Comparison of ENCODE assay signal across 22 cellular contexts in genomic region chr16:68980695-68981315, GRCh38.
DNase-seq lines count a peak whose midpoint lies in the region; ATAC-seq and TF ChIP-seq lines count a peak whose summit lies in the region.
"Had no signal": no experiment of that assay in that cellular context is flagged by ENCODE, and none has a peak within 500 bp of the region (broad histone marks: within the 10 kb centered on the region; RNA-seq: fewer than 3 reads in every experiment).

No MANE protein-coding gene starts in this region.

- H3K9me2 ChIP-seq in Karpas-422 (replicated peaks; ENCODE audit: insufficient read depth, low read length), result no peaks in the 10 kb centered on the region

- peak; percentile 24 for DNase-seq in Karpas-422
- peak; percentile 42 to 62 for DNase-seq in dermis microvascular lymphatic vessel endothelial cell (ENCODE audit: low read depth in 2 of 2)
- DNase-seq in thyroid gland, result peak; percentile 80 to 84
- no peak for DNase-seq in esophagus squamous epithelium (lab: John Stamatoyannopoulos, UW)
- DNase-seq: 8988T; ACHN; BE2C; C1 segment of cervical spinal cord; CD4-positive, alpha-beta memory T cell; CD4-positive, CD25-positive, alpha-beta regulatory T cell; CD8-positive, alpha-beta memory T cell; COR-L47; DMS 273 treated with DMSO at 0.1 percent for 48 hours; DMS153; DMS53; DMS79; DND-41; EL; GDM1 had no signal

- TF ChIP-seq CTCF in thyroid gland (IDR thresholded peaks at IDR 0.05), result no peak
- no peak for TF ChIP-seq CTCF in esophagus squamous epithelium (IDR thresholded peaks at IDR 0.05)

- no peaks in the 10 kb centered on the region for H3K79me2 ChIP-seq in Karpas-422 (ENCODE audit: low read length)

- H3K4me1 ChIP-seq in Karpas-422 (ENCODE audit: low read length) (no peaks in the 10 kb centered on the region), thyroid gland (peaks cover 0 to 40% of the 10 kb centered on the region in 2 donors), esophagus squamous epithelium (peaks cover 0 to 5% (median 0%) of the 10 kb centered on the region in 3 donors)
- H3K4me1 ChIP-seq: BE2C, BLaER1 had no signal

- no peak overlapping the region for H2AFZ ChIP-seq in Karpas-422 (ENCODE audit: low read length)

- no peak overlapping the region for H3K9ac ChIP-seq in Karpas-422 (ENCODE audit: low read length)
- H3K9ac ChIP-seq: BLaER1 had no signal

- WGBS in thyroid gland, 2 donors, result 58 to 68% methylated on average over 15 of the region's 15 CpGs
- WGBS in esophagus squamous epithelium, 2 donors, result 93 to 96% methylated on average over 11 to 15 of the region's 15 CpGs

- TF ChIP-seq POLR2A in thyroid gland (IDR thresholded peaks at IDR 0.05) (peak in 1 of 2 donors; percentile 30), esophagus squamous epithelium (IDR thresholded peaks at IDR 0.05) (no peak)

- H3K9me3 ChIP-seq in Karpas-422 (ENCODE audit: low read length), result no peaks in the 10 kb centered on the region
- no peaks in the 10 kb centered on the region for H3K9me3 ChIP-seq in thyroid gland
- H3K9me3 ChIP-seq in esophagus squamous epithelium, result no peaks in the 10 kb centered on the region
- H3K9me3 ChIP-seq: BE2C, BLaER1 had no signal

- intact Hi-C loops in thyroid gland (cut with DNase I), result loop anchor here (10.0 kb wide), 1 partner anchor 94 kb away; no protein-coding TSS in a partner anchor
- intact Hi-C loops in esophagus squamous epithelium (cut with DNase I), result no loop called here

- H4K20me1 ChIP-seq in Karpas-422 (ENCODE audit: insufficient read depth, low read depth, low read length), result no peaks in the 10 kb centered on the region
- H4K20me1 ChIP-seq: BLaER1 had no signal

- H3K27me3 ChIP-seq in Karpas-422 (ENCODE audit: low read length), result no peaks in the 10 kb centered on the region
- H3K27me3 ChIP-seq in thyroid gland, result no peaks in the 10 kb centered on the region
- H3K27me3 ChIP-seq in esophagus squamous epithelium, result no peaks in the 10 kb centered on the region
- H3K27me3 ChIP-seq: BE2C, BLaER1 had no signal

- H3K27ac ChIP-seq in Karpas-422 (ENCODE audit: low read length) (no peak overlapping the region), thyroid gland (peak overlapping the region; percentile 81 to 92 (median 85)), esophagus squamous epithelium (no peak overlapping the region)
- H3K27ac ChIP-seq: BLaER1 had no signal

- ATAC-seq in GM19324 (IDR thresholded peaks at IDR 0.05; ENCODE audit: low FRiP score, unreplicated experiment), result no peak
- ATAC-seq: GM12878 had no signal

- H3K36me3 ChIP-seq in Karpas-422 (ENCODE audit: insufficient read depth, low read length), result no peaks in the 10 kb centered on the region
- no peaks in the 10 kb centered on the region for H3K36me3 ChIP-seq in thyroid gland
- peaks cover 0 to 36% (median 0%) of the 10 kb centered on the region in 3 donors for H3K36me3 ChIP-seq in esophagus squamous epithelium
- H3K36me3 ChIP-seq: BE2C had no signal

- no peak overlapping the region for H3K4me2 ChIP-seq in Karpas-422 (ENCODE audit: low read depth, low read length, poor library complexity, severe bottlenecking)
- H3K4me2 ChIP-seq: BLaER1 had no signal

- H3K4me3 ChIP-seq in Karpas-422 (ENCODE audit: low read length) (no peak overlapping the region), thyroid gland (replicated peaks in 1 of 3) (no peak overlapping the region), esophagus squamous epithelium (no peak overlapping the region)
- H3K4me3 ChIP-seq: BLaER1, GM12878 had no signal

Comparison
In these comparisons a context has a peak if more than half of its experiments do, and no peak if none do; other contexts are left out.
1. H3K27ac ChIP-seq: peak in thyroid gland (3 of 3); none in Karpas-422 (single experiment) and esophagus squamous epithelium (0 of 4).